17 cellular contexts compared by ENCODE assay signal in the genomic region with DNA sequence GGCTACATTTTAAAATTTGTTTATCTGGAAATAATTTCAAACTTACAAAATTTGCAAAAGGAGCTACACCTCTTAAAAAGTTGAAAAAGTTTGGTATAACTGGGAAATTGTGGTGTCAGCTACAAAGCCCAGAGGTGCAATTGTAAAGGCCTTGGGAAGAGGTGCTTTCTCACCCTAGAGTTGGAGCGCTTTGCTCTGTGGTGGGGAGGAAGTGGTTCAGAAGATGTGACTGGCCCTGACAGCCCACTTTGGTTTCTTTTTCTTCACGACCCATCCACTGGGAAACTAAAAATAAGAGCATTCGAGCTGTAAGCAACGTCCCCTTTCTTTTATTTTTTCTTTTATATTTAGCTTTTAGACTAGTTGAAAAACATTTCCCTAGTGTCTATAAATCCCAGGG.
A peak's percentile ranks its signal among the peaks of the same experiment; 100 is the strongest.
DNase-seq lines count a peak whose midpoint lies in the region; ATAC-seq and TF ChIP-seq lines count a peak whose summit lies in the region.
"Had no signal": no experiment of that assay in that cellular context is flagged by ENCODE, and none has a peak within 500 bp of the region (broad histone marks: within the 10 kb centered on the region; RNA-seq: fewer than 3 reads in every experiment).

No MANE protein-coding gene starts in this region.

- peak; percentile 79 for ATAC-seq in GM19455 (IDR thresholded peaks at IDR 0.05; ENCODE audit: unreplicated experiment)
- peak; percentile 66 for ATAC-seq in HG02884 (IDR thresholded peaks at IDR 0.05; ENCODE audit: unreplicated experiment)
- peak; percentile 76 for ATAC-seq in HG03571 (IDR thresholded peaks at IDR 0.05; ENCODE audit: unreplicated experiment)
- ATAC-seq: gastrocnemius medialis, GM23338, mucosa of descending colon had no signal

- H3K4me3 ChIP-seq in GM12865 (ENCODE audit: low read depth, low read length): peak overlapping the region; percentile 18
- H3K4me3 ChIP-seq: gastrocnemius medialis, GM23338, mucosa of descending colon, prostate gland, vagina had no signal

- peak; percentile 68 for DNase-seq in GM12865 (ENCODE audit: low read depth)
- DNase-seq in AG08395 (ENCODE audit: low spot score): no peak
- no peak for DNase-seq in DMS114 treated with DMSO at 0.1 percent for 48 hours (lab: John Stamatoyannopoulos, UW; ENCODE audit: unreplicated experiment)
- no peak for DNase-seq in NCI-H82 treated with DMSO at 0.1 percent for 48 hours (lab: John Stamatoyannopoulos, UW; ENCODE audit: unreplicated experiment)
- no peak for DNase-seq in activated CD8-positive, alpha-beta memory T cell treated with anti-CD3 and anti-CD28 coated beads, Interleukin-2, amount 50 U/mL, for 48 hours
- DNase-seq: DMS79, gastrocnemius medialis, islet precursor cell, Karpas-422, mucosa of descending colon, NCI-H2081 treated with DMSO at 0.1 percent for 48 hours had no signal

- TF ChIP-seq CTCF in GM12865 (IDR thresholded peaks at IDR 0.05; ENCODE audit: insufficient read depth, low read depth, low read length, missing control alignments): no peak
